7 cellular contexts compared by ENCODE assay signal in the genomic region with DNA sequence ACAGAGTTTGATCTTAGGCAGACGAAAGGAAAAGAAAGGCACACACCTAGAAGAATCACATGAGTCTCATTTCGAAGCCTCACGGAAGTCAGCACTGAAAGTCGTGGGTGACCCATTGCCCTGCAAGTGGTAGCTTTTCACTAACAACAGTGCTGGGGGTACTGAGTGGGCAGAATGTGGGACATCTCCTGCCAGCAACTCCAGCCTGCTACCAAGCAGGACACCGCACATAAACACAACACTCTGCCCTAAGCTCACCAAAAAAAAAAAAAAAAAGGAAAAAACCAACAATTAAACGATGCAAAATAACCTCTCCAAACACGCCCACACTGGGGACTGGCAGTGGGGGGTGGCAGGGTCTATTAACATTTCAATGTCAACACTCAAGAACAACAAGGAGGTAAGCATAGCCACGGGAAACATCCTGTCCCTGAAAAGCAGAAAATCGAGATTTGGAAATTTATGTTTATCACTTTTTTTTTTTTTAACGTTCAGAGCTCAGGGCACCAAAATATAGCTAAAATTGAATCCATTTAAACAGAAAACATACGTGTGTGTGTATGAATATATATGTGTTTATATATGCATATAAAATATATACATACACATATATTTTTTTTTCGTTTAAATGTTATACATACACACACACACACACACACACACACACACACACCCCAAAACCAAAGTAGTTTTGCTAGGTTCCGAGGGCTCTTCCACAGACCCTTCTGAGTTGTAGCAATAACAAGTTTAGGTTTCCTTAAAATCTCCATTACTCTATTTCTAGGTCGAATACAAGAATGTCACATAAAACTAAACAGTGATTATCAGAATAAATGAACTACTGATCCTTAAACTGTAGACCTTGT. TPM values are rescaled to one million over a fixed set of nuclear protein-coding genes. Genes with fewer than 3 reads are reported as not detected.
DNase-seq lines count a peak whose midpoint lies in the region; ATAC-seq and TF ChIP-seq lines count a peak whose summit lies in the region.

No MANE protein-coding gene starts in this region.

- ATAC-seq in activated CD8-positive, alpha-beta T cell treated with anti-CD3 and anti-CD28 coated beads, Interleukin-2, amount 10 ng/mL, durations not matched to agents 7 days and 5 days, result no peak

- no peaks in the 10 kb centered on the region for H3K9me3 Mint-ChIP-seq in activated CD8-positive, alpha-beta T cell treated with anti-CD3 and anti-CD28 coated beads, Interleukin-2, amount 10 ng/mL, durations not matched to agents 7 days and 5 days (ENCODE audit: insufficient read depth)

- H3K9ac ChIP-seq in HUES48 (ENCODE audit: low read depth, low read length), result peak overlapping the region; percentile 88

- DNase-seq in activated CD8-positive, alpha-beta T cell treated with anti-CD3 and anti-CD28 coated beads, Interleukin-2, amount 10 ng/mL, durations not matched to agents 7 days and 5 days, result peak; percentile 53
- DNase-seq in foreskin fibroblast, result peak in 1 of 2 donors; percentile 12
- peak; percentile 26 for DNase-seq in pons (ENCODE audit: low spot score)
- DNase-seq in amniotic stem cell (lab: John Stamatoyannopoulos, UW), result no peak
- DNase-seq in NCI-H1048 (lab: John Stamatoyannopoulos, UW), result no peak

- H3K4me3 ChIP-seq in GM12875 (ENCODE audit: low read depth, low read length), result peak overlapping the region; percentile 53
- H3K4me3 ChIP-seq in HUES48 (ENCODE audit: low read depth, low read length), result peak overlapping the region; percentile 86
- H3K4me3 ChIP-seq in foreskin fibroblast (ENCODE audit: low read depth in 1 of 2, low read length in 2 of 2), result peak overlapping the region; percentile 94 to 96

- no peaks in the 10 kb centered on the region for H3K27me3 Mint-ChIP-seq in activated CD8-positive, alpha-beta T cell treated with anti-CD3 and anti-CD28 coated beads, Interleukin-2, amount 10 ng/mL, durations not matched to agents 7 days and 5 days (ENCODE audit: low read depth)

- peaks cover 7% of the 10 kb centered on the region for H3K36me3 ChIP-seq in HUES48 (ENCODE audit: control insufficient read depth, insufficient read depth, low read length)

- peaks cover 35% of the 10 kb centered on the region for H3K4me1 ChIP-seq in HUES48 (ENCODE audit: control insufficient read depth, insufficient read depth, low read length)

- peak overlapping the region; percentile 97 for H3K27ac ChIP-seq in HUES48 (ENCODE audit: low read depth, low read length)

- H3K36me3 Mint-ChIP-seq in activated CD8-positive, alpha-beta T cell treated with anti-CD3 and anti-CD28 coated beads, Interleukin-2, amount 10 ng/mL, durations not matched to agents 7 days and 5 days (ENCODE audit: low read depth), result peaks cover 6% of the 10 kb centered on the region

- no peaks in the 10 kb centered on the region for H3K27me3 ChIP-seq in HUES48 (ENCODE audit: control insufficient read depth, insufficient read depth, low read length)

- peak overlapping the region; percentile 90 for H3K27ac Mint-ChIP-seq in activated CD8-positive, alpha-beta T cell treated with anti-CD3 and anti-CD28 coated beads, Interleukin-2, amount 10 ng/mL, durations not matched to agents 7 days and 5 days

- H3K4me1 Mint-ChIP-seq in activated CD8-positive, alpha-beta T cell treated with anti-CD3 and anti-CD28 coated beads, Interleukin-2, amount 10 ng/mL, durations not matched to agents 7 days and 5 days (ENCODE audit: low read depth), result peaks cover 21% of the 10 kb centered on the region

- POLR2A ChIA-PET in activated CD8-positive, alpha-beta T cell treated with anti-CD3 and anti-CD28 coated beads, Interleukin-2, amount 10 ng/mL, durations not matched to agents 7 days and 5 days (lab: Charles Lee), result interaction anchor here (0.8 to 1.0 kb wide), 2 partner anchors 9 to 31 kb away, joined by 3 read pairs; no protein-coding TSS in a partner anchor

- no peak for TF ChIP-seq CTCF in GM12875 (IDR thresholded peaks at IDR 0.05; ENCODE audit: borderline replicate concordance, insufficient read depth, low read depth, low read length)
- TF ChIP-seq CTCF in foreskin fibroblast (IDR thresholded peaks at IDR 0.05; ENCODE audit: low read depth, low read length), result no peak

- CTCF ChIA-PET in activated CD8-positive, alpha-beta T cell treated with anti-CD3 and anti-CD28 coated beads, Interleukin-2, amount 10 ng/mL, durations not matched to agents 7 days and 5 days (lab: Charles Lee), result interaction anchor here (0.7 to 1.2 kb wide), 3 partner anchors 31 to 79 kb away, joined by 3 to 4 read pairs (median 3); no protein-coding TSS in a partner anchor

- peak overlapping the region; percentile 97 for H3K4me3 Mint-ChIP-seq in activated CD8-positive, alpha-beta T cell treated with anti-CD3 and anti-CD28 coated beads, Interleukin-2, amount 10 ng/mL, durations not matched to agents 7 days and 5 days

- 0 out of 2 replicates have a peak, but pooled peaks cover 2% of the 10 kb centered on the region for H3K9me3 ChIP-seq in HUES48 (ENCODE audit: control insufficient read depth, insufficient read depth, low read length)

RNA-seq across cellular contexts. Expression of a gene that starts 2.1 kb away (rescaled TPM):
- total RNA-seq in activated CD8-positive, alpha-beta T cell treated with anti-CD3 and anti-CD28 coated beads, Interleukin-2, amount 10 ng/mL, durations not matched to agents 7 days and 5 days, result 10 to 100 TPM; 24.4 to 24.6 TPM

Comparison
In these comparisons a context has a peak if more than half of its experiments do, and no peak if none do; other contexts are left out.
1. DNase-seq: peak in activated CD8-positive, alpha-beta T cell treated with anti-CD3 and anti-CD28 coated beads, Interleukin-2, amount 10 ng/mL, durations not matched to agents 7 days and 5 days (single experiment) and pons (single experiment); none in amniotic stem cell (single experiment) and NCI-H1048 (single experiment).
2. Peak in every context shown above with its lines, with median percentiles within 50 percentile points of each other: H3K4me3 ChIP-seq.